8 cellular contexts compared by ENCODE assay signal in genomic region chr4:56977321-56978012, GRCh38. TPM values are rescaled to one million over a fixed set of nuclear protein-coding genes. Genes with fewer than 3 reads are reported as not detected.
DNase-seq lines count a peak whose midpoint lies in the region; ATAC-seq, FAIRE-seq and TF ChIP-seq lines count a peak whose summit lies in the region.

Gene NOA1, minus strand, starts transcription at chr4:56977606. Its CDS starts 21 bp downstream, at chr4:56977585.

- intact Hi-C loops in Right ventricle myocardium superior (cut with DNase I) (no loop called here), pancreas (cut with DNase I) (loop anchor here in 1 of 3 donors (10.0 kb wide), 1 partner anchor 63 kb away; no protein-coding TSS in a partner anchor), tibial artery (cut with DNase I; ENCODE audit: low total_unique reads) (loop anchor here (5.0 kb wide), 1 partner anchor 70 kb away; the partner anchor contains the start of gene REST)

- ATAC-seq in HG02763 (IDR thresholded peaks at IDR 0.05; ENCODE audit: unreplicated experiment), result peak; percentile 79
- ATAC-seq in activated naive CD8-positive, alpha-beta T cell treated with anti-CD3 and anti-CD28 coated beads, Interleukin-2, amount 50 U/mL, for 24 hours, result peak; percentile 85
- peak; percentile 93 for ATAC-seq in Right ventricle myocardium superior (ENCODE audit: poor library complexity)
- peak; percentile 80 to 89 (median 86) for ATAC-seq in pancreas

- H3K9me3 Mint-ChIP-seq in activated naive CD8-positive, alpha-beta T cell treated with anti-CD3 and anti-CD28 coated beads, Interleukin-2, amount 50 U/mL, for 24 hours, result peaks cover 11% of the 10 kb centered on the region

- DNase-seq in GM12865 (ENCODE audit: low read depth) (peak; percentile 99), NCI-H1417 treated with DMSO at 0.1 percent for 48 hours (lab: John Stamatoyannopoulos, UW) (peak; percentile 91), SW480 (ENCODE audit: low spot score) (peak; percentile 97), Right ventricle myocardium superior (peak; percentile 99), pancreas (peak; percentile 96 to 99 (median 98)), tibial artery (peak; percentile 98 to 99)
- DNase-seq in activated naive CD8-positive, alpha-beta T cell treated with anti-CD3 and anti-CD28 coated beads, Interleukin-2, amount 50 U/mL, for 24 hours, result peak; percentile 98

- peaks cover 60% of the 10 kb centered on the region for H3K36me3 Mint-ChIP-seq in activated naive CD8-positive, alpha-beta T cell treated with anti-CD3 and anti-CD28 coated beads, Interleukin-2, amount 50 U/mL, for 24 hours (ENCODE audit: low read depth)

- WGBS in pancreas, 2 donors, result 1% methylated on average over 51 of the region's 51 CpGs

- H3K4me3 ChIP-seq in GM12865 (ENCODE audit: low read depth, low read length), result peak within 1 kb of the TSS; percentile 95
- H3K4me3 ChIP-seq in pancreas, result peak within 1 kb of the TSS; percentile 85 to 97 (median 91)
- H3K4me3 ChIP-seq in tibial artery, result peak within 1 kb of the TSS; percentile 75 to 97

- H3K27ac ChIP-seq in pancreas, result peak within 1 kb of the TSS; percentile 76 to 90 (median 80)
- peak within 1 kb of the TSS; percentile 80 to 89 for H3K27ac ChIP-seq in tibial artery

- no peak for TF ChIP-seq CTCF in GM12865 (IDR thresholded peaks at IDR 0.05; ENCODE audit: insufficient read depth, low read depth, low read length, missing control alignments)
- TF ChIP-seq CTCF in pancreas (IDR thresholded peaks at IDR 0.05), result no peak
- TF ChIP-seq CTCF in tibial artery (IDR thresholded peaks at IDR 0.05), result no peak

- peak within 1 kb of the TSS; percentile 100 for H3K4me3 Mint-ChIP-seq in activated naive CD8-positive, alpha-beta T cell treated with anti-CD3 and anti-CD28 coated beads, Interleukin-2, amount 50 U/mL, for 24 hours

- peaks cover under 1 to 14% (median 10%) of the 10 kb centered on the region in 3 donors for H3K36me3 ChIP-seq in pancreas
- peaks cover 18 to 23% (median 21%) of the 10 kb centered on the region in 3 donors for H3K36me3 ChIP-seq in tibial artery

- H3K27me3 Mint-ChIP-seq in activated naive CD8-positive, alpha-beta T cell treated with anti-CD3 and anti-CD28 coated beads, Interleukin-2, amount 50 U/mL, for 24 hours, result peaks cover 2% of the 10 kb centered on the region

- H3K27me3 ChIP-seq in pancreas, result no peaks in the 10 kb centered on the region
- H3K27me3 ChIP-seq in tibial artery, result no peaks in the 10 kb centered on the region

- H3K4me1 ChIP-seq in pancreas, result peaks cover 22 to 41% (median 24%) of the 10 kb centered on the region in 3 donors
- peaks cover 0 to 52% (median 44%) of the 10 kb centered on the region in 4 donors for H3K4me1 ChIP-seq in tibial artery

- H3K9me3 ChIP-seq in pancreas (no peaks in the 10 kb centered on the region), tibial artery (peaks cover 0 to 7% (median 0%) of the 10 kb centered on the region in 3 donors)

- peak; percentile 73 for FAIRE-seq in pancreas (lab: Jason Lieb, UNC)

- H3K4me1 Mint-ChIP-seq in activated naive CD8-positive, alpha-beta T cell treated with anti-CD3 and anti-CD28 coated beads, Interleukin-2, amount 50 U/mL, for 24 hours, result peaks cover 61% of the 10 kb centered on the region

- H3K27ac Mint-ChIP-seq in activated naive CD8-positive, alpha-beta T cell treated with anti-CD3 and anti-CD28 coated beads, Interleukin-2, amount 50 U/mL, for 24 hours, result peak within 1 kb of the TSS; percentile 99

RNA-seq across cellular contexts. Expression of gene NOA1, which starts in this region (rescaled TPM):
- total RNA-seq in Right ventricle myocardium superior (11.5 TPM), pancreas (10 to 100 TPM; 12.6 to 27.0 (median 19.6) TPM)
- 1 to 10 TPM; 5.2 to 7.8 TPM for polyA plus RNA-seq in pancreas

Comparison
In these comparisons a context has a peak if more than half of its experiments do, and no peak if none do; other contexts are left out.
1. Peak in every context shown above with its lines: DNase-seq, ATAC-seq, H3K4me3 ChIP-seq and H3K27ac ChIP-seq.